1 cellular context compared by ENCODE assay signal in genomic region chr19:51024924-51025323, GRCh38.
TF ChIP-seq lines count a peak whose summit lies in the region.

No MANE protein-coding gene starts in this region.

TF ChIP-seq in H1, 55 proteins besides CTCF, POLR2A, EP300 and RAD21:
- no peak for TF ChIP-seq SP2 (IDR thresholded peaks at IDR 0.05; ENCODE audit: low read length)
- no peak for TF ChIP-seq HDAC6 (IDR thresholded peaks at IDR 0.05; ENCODE audit: low read depth, low read length)
- TF ChIP-seq EZH2 (IDR thresholded peaks at IDR 0.05; ENCODE audit: low read depth, low read length, severe bottlenecking), result no peak
- TF ChIP-seq TBP (IDR thresholded peaks at IDR 0.05; ENCODE audit: low read depth, low read length), result no peak
- TF ChIP-seq ATF2 (IDR thresholded peaks at IDR 0.05; ENCODE audit: low read length), result no peak
- TF ChIP-seq SRF (IDR thresholded peaks at IDR 0.05; ENCODE audit: low read depth, low read length), result no peak
- no peak for TF ChIP-seq POU5F1 (IDR thresholded peaks at IDR 0.05; ENCODE audit: low read depth, low read length)
- no peak for TF ChIP-seq BACH1 (IDR thresholded peaks at IDR 0.05; ENCODE audit: low read length)
- TF ChIP-seq NRF1 (IDR thresholded peaks at IDR 0.05; ENCODE audit: low read depth, low read length), result no peak
- TF ChIP-seq USF2 (IDR thresholded peaks at IDR 0.05; ENCODE audit: low read length), result no peak
- no peak for TF ChIP-seq SIN3A (conservative IDR thresholded peaks at IDR 0.05 in 1 of 2, IDR thresholded peaks at IDR 0.05 in 1 of 2; ENCODE audit: low read depth in 1 of 2, low read length in 2 of 2)
- no peak for TF ChIP-seq PHF8 (conservative IDR thresholded peaks at IDR 0.05; ENCODE audit: low read depth, low read length)
- TF ChIP-seq TCF12 (IDR thresholded peaks at IDR 0.05; ENCODE audit: low read depth, low read length), result no peak
- no peak for TF ChIP-seq ATF3 (IDR thresholded peaks at IDR 0.05; ENCODE audit: insufficient read depth, low read depth, low read length)
- no peak for TF ChIP-seq NANOG (IDR thresholded peaks at IDR 0.05; ENCODE audit: insufficient read depth, low read depth, low read length, poor library complexity, severe bottlenecking)
- TF ChIP-seq KDM1A (IDR thresholded peaks at IDR 0.05; ENCODE audit: borderline replicate concordance, low read length), result no peak
- TF ChIP-seq YY1 (IDR thresholded peaks at IDR 0.05; ENCODE audit: low read depth, low read length), result no peak
